ENCODE assay signal across 15 cellular contexts in the genomic region with DNA sequence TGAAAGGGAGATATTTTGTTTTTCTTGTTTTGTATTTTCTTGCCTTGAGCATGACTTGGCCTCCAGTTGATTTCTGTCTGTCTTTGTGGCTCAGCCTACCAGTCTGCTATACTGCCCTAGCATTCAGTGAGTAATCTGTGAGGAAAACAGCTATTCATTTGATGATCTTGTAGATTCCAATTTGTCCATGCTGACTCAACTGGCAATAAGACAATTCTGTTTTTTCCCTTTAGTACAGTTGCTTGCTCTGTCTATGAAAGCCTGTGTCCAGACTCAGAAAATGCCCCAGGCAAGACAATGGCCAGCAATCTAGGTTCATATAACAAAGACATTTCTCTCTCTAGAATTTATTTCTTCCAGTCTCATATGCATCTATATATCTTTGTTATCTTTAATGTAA.
"Had no signal": no experiment of that assay in that cellular context is flagged by ENCODE, and none has a peak within 500 bp of the region (broad histone marks: within the 10 kb centered on the region; RNA-seq: fewer than 3 reads in every experiment).

No MANE protein-coding gene starts in this region.

- H2AFZ ChIP-seq: neural progenitor cell had no signal

- H3K36me3 ChIP-seq: esophagus muscularis mucosa, gastrocnemius medialis, heart right ventricle, neural progenitor cell, ovary, spleen, upper lobe of left lung had no signal

- H3K27ac ChIP-seq: esophagus muscularis mucosa, gastrocnemius medialis, heart right ventricle, neural progenitor cell, ovary, spleen, testis, upper lobe of left lung had no signal

- H3K27me3 ChIP-seq: esophagus muscularis mucosa, gastrocnemius medialis, neural progenitor cell, ovary, testis, upper lobe of left lung had no signal

- DNase-seq: activated CD4-positive, alpha-beta T cell treated with anti-CD3 and anti-CD28 coated beads for 1 hour; activated CD4-positive, alpha-beta T cell treated with anti-CD3 and anti-CD28 coated beads, Interleukin-2, amount 50 U/mL, for 4 hours; activated naive CD4-positive, alpha-beta T cell treated with anti-CD3 and anti-CD28 coated beads, Interleukin-2, amount 50 U/mL, for 16 hours; caudate nucleus; gastrocnemius medialis; heart right ventricle; ovary; spleen; stimulated activated naive CD8-positive, alpha-beta T cell treated with anti-CD3 and anti-CD28 coated beads, Interleukin-15, amount 100 ng/mL, for 72 hours; testis; upper lobe of left lung had no signal

- H3K36me3 Mint-ChIP-seq: neural progenitor cell had no signal

- H3K9me3 ChIP-seq: gastrocnemius medialis, testis had no signal

- H3K4me2 ChIP-seq: neural progenitor cell had no signal

- ATAC-seq: gastrocnemius medialis; heart right ventricle; left lobe of liver; sciatic nerve; stimulated activated naive CD8-positive, alpha-beta T cell treated with anti-CD3 and anti-CD28 coated beads, Interleukin-15, amount 100 ng/mL, for 72 hours had no signal

- H3K9ac ChIP-seq: neural progenitor cell had no signal

- H3K27ac Mint-ChIP-seq: neural progenitor cell; stimulated activated naive CD8-positive, alpha-beta T cell treated with anti-CD3 and anti-CD28 coated beads, Interleukin-15, amount 100 ng/mL, for 72 hours had no signal

- H3K4me3 Mint-ChIP-seq: neural progenitor cell; stimulated activated naive CD8-positive, alpha-beta T cell treated with anti-CD3 and anti-CD28 coated beads, Interleukin-15, amount 100 ng/mL, for 72 hours had no signal

- H3K4me3 ChIP-seq: esophagus muscularis mucosa, gastrocnemius medialis, heart right ventricle, neural progenitor cell, ovary, spleen, testis, upper lobe of left lung had no signal
